9 cellular contexts compared by ENCODE assay signal in genomic region chr2:241609859-241610793, GRCh38. TPM values are rescaled to one million over a fixed set of nuclear protein-coding genes. Genes with fewer than 3 reads are reported as not detected.
DNase-seq lines count a peak whose midpoint lies in the region; ATAC-seq and TF ChIP-seq lines count a peak whose summit lies in the region.
"Had no signal": no experiment of that assay in that cellular context is flagged by ENCODE, and none has a peak within 500 bp of the region (broad histone marks: within the 10 kb centered on the region; RNA-seq: fewer than 3 reads in every experiment).

No MANE protein-coding gene starts in this region.

- ATAC-seq in GM19023 (IDR thresholded peaks at IDR 0.05; ENCODE audit: unreplicated experiment) (peak; percentile 89), HG03175 (IDR thresholded peaks at IDR 0.05; ENCODE audit: unreplicated experiment) (peak; percentile 97), natural killer cell (peak; percentile 96 to 99 (median 97))
- ATAC-seq: A549 had no signal

- H3K4me1 Mint-ChIP-seq in natural killer cell: peaks cover 17 to 20% of the 10 kb centered on the region in 2 donors

- H3K4me3 Mint-ChIP-seq in natural killer cell: peak overlapping the region; percentile 90

- H3K9me3 Mint-ChIP-seq in natural killer cell: no peaks in the 10 kb centered on the region

- peak; percentile 70 for TF ChIP-seq CTCF in natural killer cell (IDR thresholded peaks at IDR 0.05)

- peak overlapping the region; percentile 76 to 92 for H3K27ac Mint-ChIP-seq in natural killer cell

- no peaks in the 10 kb centered on the region for H3K27me3 Mint-ChIP-seq in natural killer cell (ENCODE audit: low read depth in 2 of 2)

- intact Hi-C loops in natural killer cell (cut with micrococcal nuclease): loop anchor here (5.0 kb wide), 1 partner anchor 253 kb away; the partner anchor contains the start of gene FARP2

- DNase-seq in 8988T (peak; percentile 48), NOMO-1 treated with dmso at 0.1 percent for 144 hours (lab: John Stamatoyannopoulos, UW; ENCODE audit: unreplicated experiment) (peak; percentile 85), fibroblast of peridontal ligament (ENCODE audit: extremely low read depth) (peak; percentile 60), natural killer cell (peak; percentile 89)
- DNase-seq in activated T-helper 1 cell treated with anti-CD3 and anti-CD28 coated beads, Interleukin-2, amount 50 U/mL, for 16 hours (ENCODE audit: low read depth in 1 of 2, low spot score in 1 of 2): peak; percentile 74 to 84
- DNase-seq in stimulated activated naive CD4-positive, alpha-beta T cell (lab: John Stamatoyannopoulos, UW): peak; percentile 79 to 89 (median 86)

- no peaks in the 10 kb centered on the region for H3K36me3 Mint-ChIP-seq in natural killer cell

RNA-seq across cellular contexts. Expression of gene THAP4, which starts 26.8 kb away (rescaled TPM):
- total RNA-seq in natural killer cell: 10 to 100 TPM; 19.8 to 29.2 (median 27.8) TPM

RNA-seq across cellular contexts. Expression of gene ATG4B, which starts 27.4 kb away (rescaled TPM):
- 100 to 1,000 TPM; 106 to 171 (median 139) TPM for total RNA-seq in natural killer cell

RNA-seq across cellular contexts. Expression of gene BOK, which starts 51.6 kb away (rescaled TPM):
- 10 to 100 TPM; 11.0 to 23.7 (median 19.6) TPM for total RNA-seq in natural killer cell

Comparison
In these comparisons a context has a peak if more than half of its experiments do, and no peak if none do; other contexts are left out.
1. Peak in every context shown above with its lines: DNase-seq and ATAC-seq.